Comparison of ENCODE assay signal across 26 cellular contexts in the genomic region with DNA sequence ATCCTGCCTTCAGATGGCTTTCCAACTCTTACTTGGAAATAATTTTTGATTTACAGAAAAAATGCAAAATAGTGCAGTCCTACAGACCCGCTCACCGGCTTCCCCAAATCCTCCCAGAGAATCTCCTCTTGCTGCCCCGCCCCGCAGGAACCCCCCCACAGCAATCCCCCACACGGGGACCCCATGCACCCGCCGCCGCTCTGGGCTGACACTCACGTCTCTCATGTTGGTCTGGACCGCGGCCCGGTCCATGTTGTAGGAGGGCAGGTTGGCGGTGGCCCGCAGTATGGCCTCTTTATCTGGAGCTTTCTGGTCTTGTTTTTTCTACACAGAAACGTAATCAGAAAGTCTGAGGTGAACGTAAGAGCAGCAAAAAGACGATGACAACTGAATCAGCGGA. TPM values are rescaled to one million over a fixed set of nuclear protein-coding genes. Genes with fewer than 3 reads are reported as not detected.
DNase-seq lines count a peak whose midpoint lies in the region; ATAC-seq, FAIRE-seq and TF ChIP-seq lines count a peak whose summit lies in the region.
"Had no signal": no experiment of that assay in that cellular context is flagged by ENCODE, and none has a peak within 500 bp of the region (broad histone marks: within the 10 kb centered on the region; RNA-seq: fewer than 3 reads in every experiment).

No MANE protein-coding gene starts in this region.

- H3K36me3 Mint-ChIP-seq in activated naive CD8-positive, alpha-beta T cell = peaks cover 14% of the 10 kb centered on the region
- peaks cover 32% of the 10 kb centered on the region for H3K36me3 Mint-ChIP-seq in activated naive CD8-positive, alpha-beta T cell treated with anti-CD3 and anti-CD28 coated beads for 36 hours
- H3K36me3 Mint-ChIP-seq in astrocyte (ENCODE audit: low read depth, unreplicated experiment) = peaks cover 25% of the 10 kb centered on the region
- peaks cover 19% of the 10 kb centered on the region for H3K36me3 Mint-ChIP-seq in neural progenitor cell
- H3K36me3 Mint-ChIP-seq in stimulated activated naive B cell treated with anti-CD40 and anti-IgM and Interleukin-4, amounts not matched to agents 10 μg/mL and 1 μg/mL and 100 μg/mL, for 72 hours = peaks cover 50 to 70% of the 10 kb centered on the region in 2 donors

- peaks cover 2% of the 10 kb centered on the region for H3K36me3 ChIP-seq in astrocyte (ENCODE audit: insufficient read depth, low read length)
- no peaks in the 10 kb centered on the region for H3K36me3 ChIP-seq in neural progenitor cell
- H3K36me3 ChIP-seq in tibial nerve = peaks cover 2 to 91% (median 9%) of the 10 kb centered on the region in 3 donors

- no peak for TF ChIP-seq EP300 in tibial nerve (IDR thresholded peaks at IDR 0.05)

- H3K9ac ChIP-seq in astrocyte (ENCODE audit: low read length) (no peak overlapping the region), neural progenitor cell (no peak overlapping the region)

- peaks cover 3% of the 10 kb centered on the region for H4K20me1 ChIP-seq in astrocyte (ENCODE audit: insufficient read depth, low read length)
- peaks cover 3% of the 10 kb centered on the region for H4K20me1 ChIP-seq in neural progenitor cell (ENCODE audit: low read depth)

- H3K79me2 ChIP-seq in astrocyte (ENCODE audit: insufficient read depth, low read length) = no peaks in the 10 kb centered on the region
- no peaks in the 10 kb centered on the region for H3K79me2 ChIP-seq in neural progenitor cell (ENCODE audit: low read depth)

- H2AFZ ChIP-seq in astrocyte (ENCODE audit: low read depth, low read length) (no peak overlapping the region), neural progenitor cell (replicated peaks) (no peak overlapping the region)

- no peak for DNase-seq in activated naive CD8-positive, alpha-beta T cell treated with anti-CD3 and anti-CD28 coated beads for 36 hours
- DNase-seq in astrocyte (ENCODE audit: low read depth) = no peak
- no peak for DNase-seq in neural progenitor cell (ENCODE audit: low spot score)
- no peak for DNase-seq in stimulated activated naive B cell treated with anti-CD40 and anti-IgM and Interleukin-4, amounts not matched to agents 10 μg/mL and 1 μg/mL and 100 μg/mL, for 72 hours
- DNase-seq in NCI-H1092 (lab: John Stamatoyannopoulos, UW) = no peak
- no peak for DNase-seq in RPMI8226
- no peak for DNase-seq in tibial nerve (ENCODE audit: low spot score in 2 of 2)
- DNase-seq: ACHN; Calu3; CD8-positive, alpha-beta T cell; DMS153; GOT3; HCEC 1CT; NCI-H1417 treated with DMSO at 0.1 percent for 48 hours; NCI-H187; NCI-H446; NCI-H526; SHP77 treated with DMSO at 0.1 percent for 48 hours had no signal

- H3K4me2 ChIP-seq in astrocyte (ENCODE audit: low read length) (no peak overlapping the region), neural progenitor cell (no peak overlapping the region)
- H3K4me2 ChIP-seq: BLaER1 treated with 17β-estradiol and CSF1 and Interleukin-3, amounts not matched to agents 10 nM and 100 nM had no signal

- H3K4me3 ChIP-seq in astrocyte (ENCODE audit: insufficient read depth, low read depth, low read length) (no peak overlapping the region), neural progenitor cell (no peak overlapping the region), tibial nerve (no peak overlapping the region)
- H3K4me3 ChIP-seq: BLaER1 treated with 17β-estradiol and CSF1 and Interleukin-3, amounts not matched to agents 10 nM and 100 nM; SK-N-MC had no signal

- TF ChIP-seq CTCF in astrocyte (IDR thresholded peaks at IDR 0.05; ENCODE audit: insufficient read depth, low read depth, low read length) (no peak), neural progenitor cell (IDR thresholded peaks at IDR 0.05) (no peak), tibial nerve (IDR thresholded peaks at IDR 0.05) (no peak)

- no peak for ATAC-seq in stimulated activated naive B cell treated with anti-CD40 and anti-IgM and Interleukin-4, amounts not matched to agents 10 μg/mL and 1 μg/mL and 100 μg/mL, for 72 hours (replicated peaks)
- ATAC-seq: CD8-positive, alpha-beta T cell had no signal

- WGBS in tibial nerve, 2 donors = 92 to 94% methylated on average over 15 to 18 of the region's 18 CpGs

- no peak for TF ChIP-seq POLR2A in tibial nerve (IDR thresholded peaks at IDR 0.05)

- H3K9me3 ChIP-seq in astrocyte (ENCODE audit: insufficient read depth, low read depth, low read length) (no peaks in the 10 kb centered on the region), neural progenitor cell (ENCODE audit: low read depth) (no peaks in the 10 kb centered on the region), tibial nerve (no peaks in the 10 kb centered on the region)
- H3K9me3 ChIP-seq: BLaER1 treated with 17β-estradiol and CSF1 and Interleukin-3, amounts not matched to agents 10 nM and 100 nM had no signal

- no peaks in the 10 kb centered on the region for H3K9me3 Mint-ChIP-seq in activated naive CD8-positive, alpha-beta T cell (ENCODE audit: low read depth)
- no peaks in the 10 kb centered on the region for H3K9me3 Mint-ChIP-seq in activated naive CD8-positive, alpha-beta T cell treated with anti-CD3 and anti-CD28 coated beads for 36 hours
- H3K9me3 Mint-ChIP-seq in astrocyte (ENCODE audit: unreplicated experiment) (no peaks in the 10 kb centered on the region), neural progenitor cell (no peaks in the 10 kb centered on the region)
- H3K9me3 Mint-ChIP-seq in stimulated activated naive B cell treated with anti-CD40 and anti-IgM and Interleukin-4, amounts not matched to agents 10 μg/mL and 1 μg/mL and 100 μg/mL, for 72 hours = no peaks in the 10 kb centered on the region
- H3K9me3 Mint-ChIP-seq: CD8-positive, alpha-beta T cell had no signal

- no peaks in the 10 kb centered on the region for H3K27me3 ChIP-seq in astrocyte (ENCODE audit: insufficient read depth, low read length)
- H3K27me3 ChIP-seq in neural progenitor cell = no peaks in the 10 kb centered on the region
- H3K27me3 ChIP-seq in tibial nerve = no peaks in the 10 kb centered on the region
- H3K27me3 ChIP-seq: BLaER1 treated with 17β-estradiol and CSF1 and Interleukin-3, amounts not matched to agents 10 nM and 100 nM had no signal

- FAIRE-seq in astrocyte (lab: Jason Lieb, UNC) = no peak
- FAIRE-seq: G401.6, GM18507, RCC 7860 had no signal

- H3K4me1 ChIP-seq in astrocyte (ENCODE audit: insufficient read depth, low read length) = peaks cover 5% of the 10 kb centered on the region
- H3K4me1 ChIP-seq in neural progenitor cell = peaks cover 6% of the 10 kb centered on the region
- peaks cover 0 to 12% (median 2%) of the 10 kb centered on the region in 4 donors for H3K4me1 ChIP-seq in tibial nerve

- H3K27me3 Mint-ChIP-seq in activated naive CD8-positive, alpha-beta T cell = no peaks in the 10 kb centered on the region
- H3K27me3 Mint-ChIP-seq in activated naive CD8-positive, alpha-beta T cell treated with anti-CD3 and anti-CD28 coated beads for 36 hours = no peaks in the 10 kb centered on the region
- H3K27me3 Mint-ChIP-seq in astrocyte (ENCODE audit: low read depth, unreplicated experiment) (no peaks in the 10 kb centered on the region), neural progenitor cell (ENCODE audit: insufficient read depth, low read depth) (no peaks in the 10 kb centered on the region)
- H3K27me3 Mint-ChIP-seq in stimulated activated naive B cell treated with anti-CD40 and anti-IgM and Interleukin-4, amounts not matched to agents 10 μg/mL and 1 μg/mL and 100 μg/mL, for 72 hours = no peaks in the 10 kb centered on the region

- H3K4me1 Mint-ChIP-seq in activated naive CD8-positive, alpha-beta T cell (ENCODE audit: low read depth) = no peaks in the 10 kb centered on the region
- H3K4me1 Mint-ChIP-seq in activated naive CD8-positive, alpha-beta T cell treated with anti-CD3 and anti-CD28 coated beads for 36 hours = no peaks in the 10 kb centered on the region
- H3K4me1 Mint-ChIP-seq in astrocyte (ENCODE audit: low read depth, unreplicated experiment) = peaks cover 20% of the 10 kb centered on the region
- H3K4me1 Mint-ChIP-seq in neural progenitor cell = peaks cover 10% of the 10 kb centered on the region
- H3K4me1 Mint-ChIP-seq in stimulated activated naive B cell treated with anti-CD40 and anti-IgM and Interleukin-4, amounts not matched to agents 10 μg/mL and 1 μg/mL and 100 μg/mL, for 72 hours = peaks cover 2 to 5% of the 10 kb centered on the region in 2 donors

- H3K4me3 Mint-ChIP-seq in activated naive CD8-positive, alpha-beta T cell = no peak overlapping the region
- no peak overlapping the region for H3K4me3 Mint-ChIP-seq in activated naive CD8-positive, alpha-beta T cell treated with anti-CD3 and anti-CD28 coated beads for 36 hours
- H3K4me3 Mint-ChIP-seq in astrocyte (ENCODE audit: unreplicated experiment) (peak overlapping the region; percentile 68), neural progenitor cell (no peak overlapping the region)
- no peak overlapping the region for H3K4me3 Mint-ChIP-seq in stimulated activated naive B cell treated with anti-CD40 and anti-IgM and Interleukin-4, amounts not matched to agents 10 μg/mL and 1 μg/mL and 100 μg/mL, for 72 hours
- H3K4me3 Mint-ChIP-seq: CD8-positive, alpha-beta T cell had no signal

- H3K27ac ChIP-seq in astrocyte (ENCODE audit: low read depth, low read length) = no peak overlapping the region
- no peak overlapping the region for H3K27ac ChIP-seq in neural progenitor cell
- H3K27ac ChIP-seq in tibial nerve = no peak overlapping the region
- H3K27ac ChIP-seq: 22Rv1; BLaER1 treated with 17β-estradiol and CSF1 and Interleukin-3, amounts not matched to agents 10 nM and 100 nM; HL-60; SK-N-MC had no signal

- H3K27ac Mint-ChIP-seq in activated naive CD8-positive, alpha-beta T cell = peak overlapping the region; percentile 66
- no peak overlapping the region for H3K27ac Mint-ChIP-seq in activated naive CD8-positive, alpha-beta T cell treated with anti-CD3 and anti-CD28 coated beads for 36 hours
- H3K27ac Mint-ChIP-seq in astrocyte (ENCODE audit: unreplicated experiment) = no peak overlapping the region
- H3K27ac Mint-ChIP-seq in neural progenitor cell = peak overlapping the region; percentile 24
- peak overlapping the region; percentile 38 for H3K27ac Mint-ChIP-seq in stimulated activated naive B cell treated with anti-CD40 and anti-IgM and Interleukin-4, amounts not matched to agents 10 μg/mL and 1 μg/mL and 100 μg/mL, for 72 hours
- H3K27ac Mint-ChIP-seq: CD8-positive, alpha-beta T cell had no signal

- no peaks in the 10 kb centered on the region for H3F3A ChIP-seq in neural progenitor cell (ENCODE audit: low read depth)

RNA-seq across cellular contexts. Expression of gene UBAC1, which starts 13.6 kb away (rescaled TPM):
- total RNA-seq in activated naive CD8-positive, alpha-beta T cell treated with anti-CD3 and anti-CD28 coated beads for 36 hours = 10 to 100 TPM; 30.0 to 32.6 TPM
- total RNA-seq in astrocyte (31.8 and 32.5 TPM in 2 replicates), neural progenitor cell (ENCODE audit: low replicate concordance) (53.6 and 66.0 TPM in 2 replicates), tibial nerve (10 to 100 TPM; 48.6 to 61.4 (median 55.9) TPM)

RNA-seq across cellular contexts. Expression of gene CAMSAP1, which starts 40.2 kb away (rescaled TPM):
- 10 to 100 TPM; 19.9 to 21.8 TPM for total RNA-seq in activated naive CD8-positive, alpha-beta T cell treated with anti-CD3 and anti-CD28 coated beads for 36 hours
- total RNA-seq in astrocyte (27.3 and 34.8 TPM in 2 replicates), neural progenitor cell (ENCODE audit: low replicate concordance) (39.3 and 44.9 TPM in 2 replicates), tibial nerve (10 to 100 TPM; 27.6 to 40.8 (median 35.7) TPM)

Comparison
In these comparisons a context has a peak if more than half of its experiments do, and no peak if none do; other contexts are left out.
1. H3K27ac Mint-ChIP-seq: peak in activated naive CD8-positive, alpha-beta T cell (single experiment), neural progenitor cell (single experiment) and stimulated activated naive B cell treated with anti-CD40 and anti-IgM and Interleukin-4, amounts not matched to agents 10 μg/mL and 1 μg/mL and 100 μg/mL, for 72 hours (single experiment); none in activated naive CD8-positive, alpha-beta T cell treated with anti-CD3 and anti-CD28 coated beads for 36 hours (single experiment) and astrocyte (single experiment).